8 cellular contexts compared by ENCODE assay signal in the genomic region with DNA sequence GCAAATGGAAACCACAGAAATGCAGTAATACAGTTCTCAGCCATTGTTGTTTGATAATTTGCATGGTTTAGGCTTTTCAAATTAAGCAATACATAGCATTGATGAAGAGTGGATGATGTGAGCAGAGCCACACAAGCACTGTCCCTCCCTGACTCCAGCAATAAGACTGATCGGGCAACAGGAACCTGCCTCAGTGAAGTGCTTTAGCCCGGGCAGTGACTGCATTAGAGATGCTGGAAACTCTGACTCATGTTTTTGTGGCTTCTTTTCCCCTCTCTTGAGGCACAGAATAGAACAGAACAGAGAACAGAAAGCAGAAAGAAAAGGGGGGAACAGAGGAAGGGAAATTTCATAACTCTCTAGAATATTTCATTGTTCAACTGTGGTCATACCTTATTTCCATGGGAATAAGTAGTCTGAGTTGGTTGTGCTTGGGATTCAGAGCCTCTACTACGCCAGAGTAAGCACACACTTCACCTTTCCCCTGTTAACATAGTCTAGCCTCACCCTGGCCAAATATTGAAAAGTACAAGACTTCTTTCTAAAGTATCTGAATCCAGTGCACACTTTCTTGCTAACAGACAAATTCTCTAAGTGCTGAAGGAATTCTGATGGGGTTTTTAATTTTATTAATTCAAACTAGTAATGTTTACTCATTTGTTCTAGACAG.
DNase-seq lines count a peak whose midpoint lies in the region; ATAC-seq and TF ChIP-seq lines count a peak whose summit lies in the region.

No MANE protein-coding gene starts in this region.

- H2AFZ ChIP-seq in osteoblast (ENCODE audit: low read length) = peak overlapping the region; percentile 35

- H3K9me3 ChIP-seq in AG04450 (ENCODE audit: control insufficient read depth, insufficient read depth, low read length) (peaks cover 3% of the 10 kb centered on the region), osteoblast (ENCODE audit: low read depth, low read length) (no peaks in the 10 kb centered on the region)

- CTCF ChIA-PET in AG04450 (lab: Charles Lee) = no interaction called here

- peaks cover 4% of the 10 kb centered on the region for H3K4me1 ChIP-seq in osteoblast (ENCODE audit: insufficient read depth, low read length)

- H3K27ac ChIP-seq in AG04450 (ENCODE audit: low read depth, low read length) (no peak overlapping the region), osteoblast (ENCODE audit: low read depth, low read length) (peak overlapping the region; percentile 56)

- POLR2A ChIA-PET in AG04450 (lab: Yijun Ruan, JAX) = no interaction called here

- no peaks in the 10 kb centered on the region for H3K79me2 ChIP-seq in osteoblast (ENCODE audit: insufficient read depth, low read length)

- H3K36me3 ChIP-seq in osteoblast (ENCODE audit: insufficient read depth, low read length) = no peaks in the 10 kb centered on the region

- H4K20me1 ChIP-seq in osteoblast (ENCODE audit: insufficient read depth, low read length) = no peaks in the 10 kb centered on the region

- no peak for TF ChIP-seq CTCF in AG04450 (IDR thresholded peaks at IDR 0.05; ENCODE audit: low read depth, low read length)
- TF ChIP-seq CTCF in epithelial cell of proximal tubule (conservative IDR thresholded peaks at IDR 0.05; ENCODE audit: low read depth, low read length) = no peak
- TF ChIP-seq CTCF in osteoblast (IDR thresholded peaks at IDR 0.05; ENCODE audit: extremely low read depth, low read depth, low read length) = no peak

- peak; percentile 98 for ATAC-seq in GM18867 (IDR thresholded peaks at IDR 0.05; ENCODE audit: unreplicated experiment)
- ATAC-seq in HG02884 (IDR thresholded peaks at IDR 0.05; ENCODE audit: unreplicated experiment) = peak; percentile 98

- peak overlapping the region; percentile 60 for H3K4me2 ChIP-seq in osteoblast (ENCODE audit: insufficient read depth, low read length)

- peak; percentile 53 for DNase-seq in AG04450 (ENCODE audit: low read depth, low spot score)
- peak; percentile 79 for DNase-seq in OCI-M1 (lab: John Stamatoyannopoulos, UW)
- peak; percentile 38 for DNase-seq in epithelial cell of proximal tubule (ENCODE audit: low read depth)
- DNase-seq in osteoblast (ENCODE audit: insufficient read length, low spot score, missing footprints) = peak; percentile 84
- no peak for DNase-seq in NCI-H2081 treated with DMSO at 0.1 percent for 48 hours (lab: John Stamatoyannopoulos, UW)
- DNase-seq in NCI-H1930 (lab: John Stamatoyannopoulos, UW) = no peak

- no peaks in the 10 kb centered on the region for H3K27me3 ChIP-seq in AG04450 (ENCODE audit: control insufficient read depth, insufficient read depth, low read length)
- H3K27me3 ChIP-seq in osteoblast (ENCODE audit: insufficient read depth, low read length) = no peaks in the 10 kb centered on the region

- no peak overlapping the region for H3K4me3 ChIP-seq in AG04450 (ENCODE audit: low read depth, low read length)
- H3K4me3 ChIP-seq in epithelial cell of proximal tubule (ENCODE audit: low read depth, low read length) = no peak overlapping the region
- no peak overlapping the region for H3K4me3 ChIP-seq in osteoblast (ENCODE audit: insufficient read depth, low read length)

Comparison
In these comparisons a context has a peak if more than half of its experiments do, and no peak if none do; other contexts are left out.
1. DNase-seq: peak in AG04450 (single experiment), OCI-M1 (single experiment), epithelial cell of proximal tubule (single experiment) and osteoblast (single experiment); none in NCI-H2081 treated with DMSO at 0.1 percent for 48 hours (single experiment) and NCI-H1930 (0 of 2).